1 cellular context compared by ENCODE assay signal in the genomic region with DNA sequence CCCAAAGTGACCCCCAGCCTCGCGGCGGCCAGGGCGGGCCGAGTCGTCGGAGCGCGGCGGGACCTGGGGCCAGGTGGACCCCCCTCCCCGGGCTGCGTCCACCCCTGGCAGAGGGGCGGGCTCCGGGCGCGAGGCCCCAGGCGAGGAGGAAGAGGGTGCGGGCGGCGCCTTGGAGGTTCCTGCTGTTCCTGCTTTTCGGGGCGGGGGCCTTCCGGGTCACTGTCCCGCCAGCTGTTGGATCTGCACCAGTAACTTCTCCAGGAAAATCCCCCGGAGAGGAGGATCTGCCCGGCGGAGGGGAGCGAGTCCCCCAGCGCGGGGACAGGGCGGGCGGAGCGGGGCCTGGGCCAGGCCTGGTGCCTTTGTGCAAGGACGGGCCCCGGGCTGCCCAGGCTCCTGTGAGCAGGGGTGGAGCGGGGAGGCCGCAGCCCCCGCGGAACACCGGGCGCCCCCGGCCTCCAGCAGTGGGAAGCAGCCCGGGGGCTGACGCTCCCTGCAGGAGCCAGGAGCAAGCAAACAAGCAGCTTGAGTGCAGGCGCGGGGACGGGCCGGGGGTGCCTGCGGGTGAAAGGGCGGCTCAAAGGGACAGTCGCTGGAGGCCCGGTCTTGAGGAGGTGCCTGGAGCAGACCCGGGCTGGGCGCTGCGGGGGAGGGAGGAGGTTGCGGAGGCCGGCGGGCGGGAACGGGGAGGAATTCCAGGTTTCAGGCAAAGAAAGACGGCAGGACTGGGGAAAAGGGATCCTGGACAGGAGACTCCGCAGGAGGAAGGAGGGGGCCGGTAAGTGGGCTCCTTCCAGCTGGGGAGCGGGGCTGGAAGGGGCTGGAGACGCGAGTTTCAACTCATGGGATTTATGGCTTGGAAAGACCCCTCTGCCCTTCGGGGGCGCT.
A peak's percentile ranks its signal among the peaks of the same experiment; 100 is the strongest.
TF ChIP-seq lines count a peak whose summit lies in the region.

No MANE protein-coding gene starts in this region.

TF ChIP-seq in A549, 52 proteins besides CTCF, POLR2A, EP300 and RAD21:
- TF ChIP-seq CEBPB (IDR thresholded peaks at IDR 0.05) = no peak
- peak; percentile 23; the same call in 1 of the 2 replicates for TF ChIP-seq GATA3 (IDR thresholded peaks at IDR 0.05; ENCODE audit: borderline replicate concordance)
- no peak for TF ChIP-seq ZFP36 (IDR thresholded peaks at IDR 0.05; ENCODE audit: borderline replicate concordance, partially characterized antibody)
- TF ChIP-seq, protein P1, sequence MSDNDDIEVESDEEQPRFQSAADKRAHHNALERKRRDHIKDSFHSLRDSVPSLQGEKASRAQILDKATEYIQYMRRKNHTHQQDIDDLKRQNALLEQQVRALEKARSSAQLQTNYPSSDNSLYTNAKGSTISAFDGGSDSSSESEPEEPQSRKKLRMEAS (IDR thresholded peaks at IDR 0.05) = 0 out of 2 replicates have a peak, but pooled peaks have one; percentile 4
- TF ChIP-seq RNF2 (IDR thresholded peaks at IDR 0.05; ENCODE audit: borderline replicate concordance, low read depth) = no peak
- TF ChIP-seq, protein P2, sequence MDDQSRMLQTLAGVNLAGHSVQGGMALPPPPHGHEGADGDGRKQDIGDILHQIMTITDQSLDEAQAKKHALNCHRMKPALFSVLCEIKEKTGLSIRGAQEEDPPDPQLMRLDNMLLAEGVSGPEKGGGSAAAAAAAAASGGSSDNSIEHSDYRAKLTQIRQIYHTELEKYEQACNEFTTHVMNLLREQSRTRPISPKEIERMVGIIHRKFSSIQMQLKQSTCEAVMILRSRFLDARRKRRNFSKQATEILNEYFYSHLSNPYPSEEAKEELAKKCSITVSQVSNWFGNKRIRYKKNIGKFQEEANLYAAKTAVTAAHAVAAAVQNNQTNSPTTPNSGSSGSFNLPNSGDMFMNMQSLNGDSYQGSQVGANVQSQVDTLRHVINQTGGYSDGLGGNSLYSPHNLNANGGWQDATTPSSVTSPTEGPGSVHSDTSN (IDR thresholded peaks at IDR 0.05) = no peak; the same call in 1 of the 2 replicates
- TF ChIP-seq EHF (CRISPR knock-in tag; IDR thresholded peaks at IDR 0.05) = no peak
- TF ChIP-seq BHLHE40 (IDR thresholded peaks at IDR 0.05; ENCODE audit: low read depth, low read length) = no peak
- TF ChIP-seq JUNB (IDR thresholded peaks at IDR 0.05) = no peak
- no peak for TF ChIP-seq POLR2AphosphoS2 (conservative IDR thresholded peaks at IDR 0.05; ENCODE audit: low read length)
- no peak for TF ChIP-seq RARB (CRISPR knock-in tag; IDR thresholded peaks at IDR 0.05)
- no peak for TF ChIP-seq RCOR1 (IDR thresholded peaks at IDR 0.05; ENCODE audit: low read depth, low read length)
- TF ChIP-seq JUN (IDR thresholded peaks at IDR 0.05) = peak in 1 of 2 experiments; percentile 14; a peak in 2 of 5 replicates
- no peak for TF ChIP-seq NFE2L2 (conservative IDR thresholded peaks at IDR 0.05; ENCODE audit: low read length)
- no peak for TF ChIP-seq CBX2 (IDR thresholded peaks at IDR 0.05; ENCODE audit: borderline replicate concordance, low read depth)
